In the genomic region with DNA sequence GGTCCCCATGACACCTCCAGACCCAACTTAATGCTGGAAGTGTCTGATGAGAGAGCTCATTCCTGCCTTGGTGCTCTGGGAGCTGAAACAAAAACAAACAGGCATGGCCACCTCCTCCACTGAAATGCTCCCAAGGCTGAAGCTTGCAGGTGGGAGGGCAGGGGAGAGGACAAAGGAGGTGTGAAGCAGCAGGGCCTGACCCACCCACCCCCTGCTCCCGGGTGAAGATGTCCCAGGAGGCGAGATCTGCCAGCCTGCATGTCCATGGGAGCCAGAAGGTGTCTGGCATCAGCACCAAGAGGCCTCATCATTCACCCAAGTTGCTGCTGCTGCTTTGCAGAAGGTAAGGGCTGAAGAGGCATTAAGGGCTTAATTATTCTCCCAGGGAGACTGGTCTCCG, we compare ENCODE assay signal across 1 cellular context.
TF ChIP-seq lines count a peak whose summit lies in the region.

No MANE protein-coding gene starts in this region.

TF ChIP-seq in IMR-90, 13 proteins besides CTCF, POLR2A, EP300 and RAD21:
- TF ChIP-seq FOS (IDR thresholded peaks at IDR 0.05; ENCODE audit: low read depth, low read length) (no peak), BHLHE40 (IDR thresholded peaks at IDR 0.05; ENCODE audit: low read depth, low read length) (no peak), MXI1 (IDR thresholded peaks at IDR 0.05; ENCODE audit: borderline replicate concordance, low read depth, low read length) (no peak), MAFK (IDR thresholded peaks at IDR 0.05; ENCODE audit: low read depth, low read length) (no peak), CHD1 (IDR thresholded peaks at IDR 0.05; ENCODE audit: low read depth, low read length) (no peak), RCOR1 (IDR thresholded peaks at IDR 0.05; ENCODE audit: insufficient replicate concordance, low read length) (no peak), RFX5 (IDR thresholded peaks at IDR 0.05; ENCODE audit: low read depth, low read length) (no peak), CEBPB (IDR thresholded peaks at IDR 0.05; ENCODE audit: low read depth, low read length) (no peak), SMC3 (IDR thresholded peaks at IDR 0.05; ENCODE audit: low read depth, low read length) (no peak), MAZ (IDR thresholded peaks at IDR 0.05; ENCODE audit: borderline replicate concordance, low read depth, low read length) (no peak), NFE2L2 (IDR thresholded peaks at IDR 0.05; ENCODE audit: low read depth, low read length) (no peak)
- TF ChIP-seq, protein P1, sequence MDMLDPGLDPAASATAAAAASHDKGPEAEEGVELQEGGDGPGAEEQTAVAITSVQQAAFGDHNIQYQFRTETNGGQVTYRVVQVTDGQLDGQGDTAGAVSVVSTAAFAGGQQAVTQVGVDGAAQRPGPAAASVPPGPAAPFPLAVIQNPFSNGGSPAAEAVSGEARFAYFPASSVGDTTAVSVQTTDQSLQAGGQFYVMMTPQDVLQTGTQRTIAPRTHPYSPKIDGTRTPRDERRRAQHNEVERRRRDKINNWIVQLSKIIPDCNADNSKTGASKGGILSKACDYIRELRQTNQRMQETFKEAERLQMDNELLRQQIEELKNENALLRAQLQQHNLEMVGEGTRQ (IDR thresholded peaks at IDR 0.05; ENCODE audit: low read depth, low read length): no peak
- TF ChIP-seq, protein P2, sequence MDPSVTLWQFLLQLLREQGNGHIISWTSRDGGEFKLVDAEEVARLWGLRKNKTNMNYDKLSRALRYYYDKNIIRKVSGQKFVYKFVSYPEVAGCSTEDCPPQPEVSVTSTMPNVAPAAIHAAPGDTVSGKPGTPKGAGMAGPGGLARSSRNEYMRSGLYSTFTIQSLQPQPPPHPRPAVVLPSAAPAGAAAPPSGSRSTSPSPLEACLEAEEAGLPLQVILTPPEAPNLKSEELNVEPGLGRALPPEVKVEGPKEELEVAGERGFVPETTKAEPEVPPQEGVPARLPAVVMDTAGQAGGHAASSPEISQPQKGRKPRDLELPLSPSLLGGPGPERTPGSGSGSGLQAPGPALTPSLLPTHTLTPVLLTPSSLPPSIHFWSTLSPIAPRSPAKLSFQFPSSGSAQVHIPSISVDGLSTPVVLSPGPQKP (IDR thresholded peaks at IDR 0.05; ENCODE audit: borderline replicate concordance, low read depth, low read length): no peak
TF ChIP-seq in IMR-90: peak in this region for 0.
